Comparison of ENCODE assay signal across 1 cellular context in genomic region chr9:699396-699795, GRCh38.
TF ChIP-seq lines count a peak whose summit lies in the region.

No MANE protein-coding gene starts in this region.

TF ChIP-seq in IMR-90, 13 proteins besides CTCF, POLR2A, EP300 and RAD21 (continued from another document):
- TF ChIP-seq USF2 (IDR thresholded peaks at IDR 0.05; ENCODE audit: low read depth, low read length) = no peak
- no peak for TF ChIP-seq RFX5 (IDR thresholded peaks at IDR 0.05; ENCODE audit: low read depth, low read length)
- TF ChIP-seq SMC3 (IDR thresholded peaks at IDR 0.05; ENCODE audit: low read depth, low read length) = no peak
- no peak for TF ChIP-seq RCOR1 (IDR thresholded peaks at IDR 0.05; ENCODE audit: insufficient replicate concordance, low read length)
- no peak for TF ChIP-seq CEBPB (IDR thresholded peaks at IDR 0.05; ENCODE audit: low read depth, low read length)
- no peak for TF ChIP-seq MAZ (IDR thresholded peaks at IDR 0.05; ENCODE audit: borderline replicate concordance, low read depth, low read length)
- TF ChIP-seq MAFK (IDR thresholded peaks at IDR 0.05; ENCODE audit: low read depth, low read length) = no peak
- TF ChIP-seq FOS (IDR thresholded peaks at IDR 0.05; ENCODE audit: low read depth, low read length) = no peak
- no peak for TF ChIP-seq ELK1 (IDR thresholded peaks at IDR 0.05; ENCODE audit: borderline replicate concordance, low read depth, low read length)
- no peak for TF ChIP-seq MXI1 (IDR thresholded peaks at IDR 0.05; ENCODE audit: borderline replicate concordance, low read depth, low read length)
